In genomic region chr17:12530126-12530525, GRCh38 we compare ENCODE assay signal across 1 cellular context.
TF ChIP-seq lines count a peak whose summit lies in the region.

No MANE protein-coding gene starts in this region.

TF ChIP-seq in WTC11, 78 proteins besides CTCF, POLR2A, EP300 and RAD21 (continued from another document):
- no peak for TF ChIP-seq HMGXB4 (CRISPR knock-in tag; IDR thresholded peaks at IDR 0.05)
- TF ChIP-seq ELF4 (CRISPR knock-in tag; IDR thresholded peaks at IDR 0.05; ENCODE audit: low read depth): no peak
- TF ChIP-seq SOX15 (CRISPR knock-in tag; IDR thresholded peaks at IDR 0.05): no peak
